1 cellular context compared by ENCODE assay signal in genomic region chr17:19024101-19025078, GRCh38.
TF ChIP-seq lines count a peak whose summit lies in the region.

No MANE protein-coding gene starts in this region.

TF ChIP-seq in WTC11, 78 proteins besides CTCF, POLR2A, EP300 and RAD21 (continued from another document):
- TF ChIP-seq ZSCAN18 (CRISPR knock-in tag; IDR thresholded peaks at IDR 0.05): no peak
- no peak for TF ChIP-seq ZNF263 (CRISPR knock-in tag; IDR thresholded peaks at IDR 0.05; ENCODE audit: low read depth)
- TF ChIP-seq E2F4 (CRISPR knock-in tag; IDR thresholded peaks at IDR 0.05; ENCODE audit: borderline replicate concordance, low read depth): no peak
- TF ChIP-seq ARID4B (CRISPR knock-in tag; IDR thresholded peaks at IDR 0.05; ENCODE audit: borderline replicate concordance): no peak
- TF ChIP-seq TCF7 (CRISPR knock-in tag; IDR thresholded peaks at IDR 0.05; ENCODE audit: low read depth): no peak
